ENCODE assay signal across 13 cellular contexts in genomic region chr12:40016960-40017359, GRCh38.
A peak's percentile ranks its signal among the peaks of the same experiment; 100 is the strongest.
DNase-seq lines count a peak whose midpoint lies in the region; ATAC-seq and TF ChIP-seq lines count a peak whose summit lies in the region.
"Had no signal": no experiment of that assay in that cellular context is flagged by ENCODE, and none has a peak within 500 bp of the region (broad histone marks: within the 10 kb centered on the region; RNA-seq: fewer than 3 reads in every experiment).

No MANE protein-coding gene starts in this region.

- no peak for TF ChIP-seq POLR2A in ovary (IDR thresholded peaks at IDR 0.05)

- H3K9me3 ChIP-seq in right atrium auricular region (no peaks in the 10 kb centered on the region), right cardiac atrium (ENCODE audit: control insufficient read depth, low read length) (no peaks in the 10 kb centered on the region), ovary (no peaks in the 10 kb centered on the region)
- H3K9me3 ChIP-seq: thoracic aorta had no signal

- H3K27me3 ChIP-seq in right atrium auricular region: no peaks in the 10 kb centered on the region
- no peaks in the 10 kb centered on the region for H3K27me3 ChIP-seq in right cardiac atrium (ENCODE audit: control insufficient read depth, insufficient read depth)
- H3K27me3 ChIP-seq in ovary: no peaks in the 10 kb centered on the region

- TF ChIP-seq EP300 in ovary (IDR thresholded peaks at IDR 0.05): no peak

- TF ChIP-seq CTCF in right atrium auricular region (IDR thresholded peaks at IDR 0.05) (no peak), ovary (IDR thresholded peaks at IDR 0.05) (no peak)

- ATAC-seq in Right ventricle myocardium superior (ENCODE audit: poor library complexity) (peak; percentile 69), right cardiac atrium (peak; percentile 85 to 93), SK-N-SH treated with all-trans-retinoic acid at 6 μM for 48 hours (no peak), HG03280 (IDR thresholded peaks at IDR 0.05; ENCODE audit: unreplicated experiment) (no peak)
- ATAC-seq: activated T-cell treated with anti-CD3 and anti-CD28 coated beads, Interleukin-2, amount 50 U/mL, for 72 hours had no signal

- intact Hi-C loops in Right ventricle myocardium superior (cut with DNase I): no loop called here
- intact Hi-C loops in right cardiac atrium (cut with DNase I): no loop called here
- intact Hi-C loops in ovary (cut with DNase I): no loop called here

- H3K4me3 ChIP-seq in right atrium auricular region: no peak overlapping the region
- H3K4me3 ChIP-seq in right cardiac atrium (ENCODE audit: low read length): no peak overlapping the region
- H3K4me3 ChIP-seq in ovary: no peak overlapping the region
- H3K4me3 ChIP-seq: thoracic aorta had no signal

- H3K4me1 ChIP-seq in right atrium auricular region (peaks cover 0 to 20% of the 10 kb centered on the region in 2 donors), right cardiac atrium (ENCODE audit: control insufficient read depth, insufficient read depth, low read length) (no peaks in the 10 kb centered on the region), ovary (ENCODE audit: insufficient read depth) (no peaks in the 10 kb centered on the region)

- DNase-seq in Right ventricle myocardium superior (no peak), right atrium auricular region (ENCODE audit: low spot score) (no peak), amniotic epithelial cell (ENCODE audit: low read depth) (peak; percentile 78), right cardiac atrium (no peak), DMS 273 treated with DMSO at 0.1 percent for 48 hours (lab: John Stamatoyannopoulos, UW) (no peak), ovary (no peak)
- DNase-seq: activated T-cell treated with anti-CD3 and anti-CD28 coated beads, Interleukin-2, amount 50 U/mL, for 72 hours; amniotic stem cell; SW 1271 had no signal

- 29% methylated on average over 3 of the region's 3 CpGs for WGBS in right cardiac atrium
- 65 to 83% (median 68%) methylated on average over 3 of the region's 3 CpGs for WGBS in ovary, 3 donors

- no peak overlapping the region for H3K27ac ChIP-seq in right atrium auricular region
- no peak overlapping the region for H3K27ac ChIP-seq in right cardiac atrium (ENCODE audit: low read length)
- no peak overlapping the region for H3K27ac ChIP-seq in ovary
- H3K27ac ChIP-seq: HL-60, thoracic aorta had no signal

- H3K36me3 ChIP-seq in right atrium auricular region (no peaks in the 10 kb centered on the region), ovary (no peaks in the 10 kb centered on the region)
- H3K36me3 ChIP-seq: thoracic aorta had no signal

TF ChIP-seq in SK-N-SH treated with all-trans-retinoic acid at 6 μM for 48 hours, 23 proteins besides CTCF, POLR2A, EP300 and RAD21:
- TF ChIP-seq ZFP3 (CRISPR knock-in tag; IDR thresholded peaks at IDR 0.05): no peak
- no peak for TF ChIP-seq RARB (CRISPR knock-in tag; IDR thresholded peaks at IDR 0.05)
- no peak for TF ChIP-seq CREB5 (CRISPR knock-in tag; IDR thresholded peaks at IDR 0.05; ENCODE audit: low read depth)
- no peak for TF ChIP-seq SNAI2 (CRISPR knock-in tag; IDR thresholded peaks at IDR 0.05)
- TF ChIP-seq BACH2 (CRISPR knock-in tag; IDR thresholded peaks at IDR 0.05; ENCODE audit: borderline replicate concordance): no peak
- no peak for TF ChIP-seq TSHZ2 (CRISPR knock-in tag; IDR thresholded peaks at IDR 0.05)
- no peak for TF ChIP-seq ARNTL (CRISPR knock-in tag; IDR thresholded peaks at IDR 0.05; ENCODE audit: borderline replicate concordance, low read depth)
- no peak for TF ChIP-seq PATZ1 (CRISPR knock-in tag; IDR thresholded peaks at IDR 0.05; ENCODE audit: borderline replicate concordance)
- no peak for TF ChIP-seq OSR1 (CRISPR knock-in tag; IDR thresholded peaks at IDR 0.05)

Comparison
In these comparisons a context has a peak if more than half of its experiments do, and no peak if none do; other contexts are left out.
1. ATAC-seq: peak in Right ventricle myocardium superior (single experiment) and right cardiac atrium (2 of 2); none in SK-N-SH treated with all-trans-retinoic acid at 6 μM for 48 hours (single experiment) and HG03280 (single experiment).